ENCODE assay signal across 9 cellular contexts in genomic region chr3:55721716-55722484, GRCh38.
A peak's percentile ranks its signal among the peaks of the same experiment; 100 is the strongest.
DNase-seq lines count a peak whose midpoint lies in the region; ATAC-seq and TF ChIP-seq lines count a peak whose summit lies in the region.
"Had no signal": no experiment of that assay in that cellular context is flagged by ENCODE, and none has a peak within 500 bp of the region (broad histone marks: within the 10 kb centered on the region; RNA-seq: fewer than 3 reads in every experiment).

No MANE protein-coding gene starts in this region.

- no peaks in the 10 kb centered on the region for H3K36me3 ChIP-seq in testis (ENCODE audit: low read depth, missing control alignments)

- H3K27me3 Mint-ChIP-seq in stimulated activated naive B cell treated with anti-CD40 and anti-IgM and Interleukin-4, amounts not matched to agents 10 μg/mL and 1 μg/mL and 100 μg/mL, for 72 hours, result peaks cover 0 to 7% of the 10 kb centered on the region in 2 donors
- H3K27me3 Mint-ChIP-seq: B cell had no signal

- no peaks in the 10 kb centered on the region for H3K9me3 Mint-ChIP-seq in stimulated activated naive B cell treated with anti-CD40 and anti-IgM and Interleukin-4, amounts not matched to agents 10 μg/mL and 1 μg/mL and 100 μg/mL, for 72 hours

- no peaks in the 10 kb centered on the region for H3K9me3 ChIP-seq in testis

- peak; percentile 6 for DNase-seq in NCI-H146 (lab: John Stamatoyannopoulos, UW)
- no peak for DNase-seq in NCI-H146 treated with DMSO at 0.1 percent for 48 hours (lab: John Stamatoyannopoulos, UW; ENCODE audit: unreplicated experiment)
- DNase-seq in RPMI7951 (ENCODE audit: low read depth), result peak; percentile 46
- DNase-seq in germinal center (ENCODE audit: low spot score), result peak; percentile 55
- DNase-seq in testis, result peak; percentile 53
- no peak for DNase-seq in activated CD4-positive, alpha-beta T cell treated with anti-CD3 and anti-CD28 coated beads, Interleukin-2, amount 50 U/mL, for 4 hours
- no peak for DNase-seq in stimulated activated naive B cell treated with anti-CD40 and anti-IgM and Interleukin-4, amounts not matched to agents 10 μg/mL and 1 μg/mL and 100 μg/mL, for 72 hours

- no peak for TF ChIP-seq POLR2A in testis (IDR thresholded peaks at IDR 0.05)

- H3K4me1 ChIP-seq in testis, result peaks cover 7% of the 10 kb centered on the region

- intact Hi-C loops in testis (cut with DNase I; ENCODE audit: low total_unique reads), result no loop called here

- H3K4me1 Mint-ChIP-seq in stimulated activated naive B cell treated with anti-CD40 and anti-IgM and Interleukin-4, amounts not matched to agents 10 μg/mL and 1 μg/mL and 100 μg/mL, for 72 hours, result no peaks in the 10 kb centered on the region

- H3K27ac Mint-ChIP-seq in stimulated activated naive B cell treated with anti-CD40 and anti-IgM and Interleukin-4, amounts not matched to agents 10 μg/mL and 1 μg/mL and 100 μg/mL, for 72 hours, result no peak overlapping the region
- H3K27ac Mint-ChIP-seq: B cell had no signal

- no peak overlapping the region for H3K4me3 ChIP-seq in testis

- TF ChIP-seq CTCF in testis (IDR thresholded peaks at IDR 0.05), result peak; percentile 34 to 53 (median 52)

- no peaks in the 10 kb centered on the region for H3K27me3 ChIP-seq in testis

- no peaks in the 10 kb centered on the region for H3K36me3 Mint-ChIP-seq in stimulated activated naive B cell treated with anti-CD40 and anti-IgM and Interleukin-4, amounts not matched to agents 10 μg/mL and 1 μg/mL and 100 μg/mL, for 72 hours

- H3K4me3 Mint-ChIP-seq in stimulated activated naive B cell treated with anti-CD40 and anti-IgM and Interleukin-4, amounts not matched to agents 10 μg/mL and 1 μg/mL and 100 μg/mL, for 72 hours, result no peak overlapping the region
- H3K4me3 Mint-ChIP-seq: B cell had no signal

- ATAC-seq in HG03139 (IDR thresholded peaks at IDR 0.05; ENCODE audit: unreplicated experiment), result no peak
- ATAC-seq in stimulated activated naive B cell treated with anti-CD40 and anti-IgM and Interleukin-4, amounts not matched to agents 10 μg/mL and 1 μg/mL and 100 μg/mL, for 72 hours (replicated peaks), result no peak

- WGBS in testis, 2 donors, result 49 to 52% methylated on average over 5 of the region's 5 CpGs

- no peak overlapping the region for H3K27ac ChIP-seq in testis

Comparison
In these comparisons a context has a peak if more than half of its experiments do, and no peak if none do; other contexts are left out.
1. DNase-seq: peak in NCI-H146 (single experiment), RPMI7951 (single experiment), germinal center (single experiment) and testis (single experiment); none in NCI-H146 treated with DMSO at 0.1 percent for 48 hours (single experiment), activated CD4-positive, alpha-beta T cell treated with anti-CD3 and anti-CD28 coated beads, Interleukin-2, amount 50 U/mL, for 4 hours (0 of 2) and stimulated activated naive B cell treated with anti-CD40 and anti-IgM and Interleukin-4, amounts not matched to agents 10 μg/mL and 1 μg/mL and 100 μg/mL, for 72 hours (single experiment).